In genomic region chr2:234802071-234802844, GRCh38 we compare ENCODE assay signal across 9 cellular contexts.
"Had no signal": no experiment of that assay in that cellular context is flagged by ENCODE, and none has a peak within 500 bp of the region (broad histone marks: within the 10 kb centered on the region; RNA-seq: fewer than 3 reads in every experiment).

No MANE protein-coding gene starts in this region.

- ATAC-seq: GM23338, K562 had no signal

- DNase-seq: H9, HCEC 1CT, IMR-90, KG1 had no signal

- H3K27ac ChIP-seq: HL-60 had no signal

- H2AFZ ChIP-seq: GM23338 had no signal

- H3K4me3 ChIP-seq: GM23338, K562 had no signal

- H3K27ac Mint-ChIP-seq: GM23338, H9 had no signal

- H3K4me2 ChIP-seq: GM23338 had no signal

- FAIRE-seq: H1, H54, K562 had no signal

- H3K4me3 Mint-ChIP-seq: GM23338, H9 had no signal
